In the genomic region with DNA sequence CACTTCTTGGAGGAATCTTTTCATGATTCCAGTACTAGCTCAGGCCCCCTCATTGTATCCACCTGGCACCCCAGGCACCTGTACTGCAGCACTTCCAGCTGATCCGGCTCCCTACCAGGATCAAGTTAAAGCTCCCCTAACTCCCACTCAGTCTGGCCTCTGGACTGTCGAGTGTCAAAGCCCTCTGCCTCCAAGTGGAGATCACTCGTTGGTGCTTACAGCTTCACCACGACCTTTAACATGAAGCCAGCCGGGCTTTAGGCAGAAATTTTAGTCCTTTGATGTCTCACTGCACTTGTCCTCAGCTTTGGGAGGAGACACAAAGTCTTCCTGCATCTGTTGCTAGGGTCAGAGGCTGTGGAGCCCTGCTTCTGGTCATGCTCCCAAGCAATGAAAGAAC, we compare ENCODE assay signal across 30 cellular contexts.
"Had no signal": no experiment of that assay in that cellular context is flagged by ENCODE, and none has a peak within 500 bp of the region (broad histone marks: within the 10 kb centered on the region; RNA-seq: fewer than 3 reads in every experiment).

No MANE protein-coding gene starts in this region.

- H3K27me3 Mint-ChIP-seq: activated B cell treated with CpG ODN at 0.5 μM for 24 hours; activated CD8-positive, alpha-beta T cell treated with anti-CD3 and anti-CD28 coated beads for 36 hours; activated naive CD8-positive, alpha-beta T cell; activated T-helper 17 cell treated with anti-CD3 and anti-CD28 coated beads, Interleukin-2, amount 50 U/mL, for 72 hours; central memory CD8-positive, alpha-beta T cell; T-helper 17 cell had no signal

- DNase-seq: activated B cell treated with CpG ODN at 0.5 μM for 24 hours; activated CD4-positive, alpha-beta T cell treated with anti-CD3 and anti-CD28 coated beads for 48 hours; activated CD4-positive, alpha-beta T cell treated with anti-CD3 and anti-CD28 coated beads, Interleukin-2, amount 50 U/mL, for 1 hour; activated CD4-positive, alpha-beta T cell treated with anti-CD3 and anti-CD28 coated beads, Interleukin-2, amount 50 U/mL, for 48 hours; activated CD8-positive, alpha-beta memory T cell treated with anti-CD3 and anti-CD28 coated beads for 24 hours; activated CD8-positive, alpha-beta T cell treated with anti-CD3 and anti-CD28 coated beads for 36 hours; activated effector memory CD4-positive, alpha-beta T cell treated with Interleukin-2 at 50 U/mL for 16 hours; activated gamma-delta T cell treated with Interleukin-2 at 50 U/mL for 16 hours; activated naive CD4-positive, alpha-beta T cell treated with anti-CD3 and anti-CD28 coated beads, Interleukin-2, amount 50 U/mL, for 16 hours; activated naive CD4-positive, alpha-beta T cell treated with Interleukin-2 at 50 U/mL for 16 hours; activated T-cell treated with anti-CD3 and anti-CD28 coated beads, Interleukin-2, amount 50 U/mL, for 4 hours; amniotic stem cell; anterior cingulate cortex; brain microvascular endothelial cell; cortex of kidney; dermis blood vessel endothelial cell; effector CD8-positive, alpha-beta T cell; esophagus squamous epithelium; foreskin melanocyte; T-helper 1 cell; T-helper 17 cell; T1000; WERI-Rb-1 had no signal

- H3K9me3 ChIP-seq: esophagus squamous epithelium, gastroesophageal sphincter had no signal

- H3K4me3 ChIP-seq: esophagus squamous epithelium, gastroesophageal sphincter had no signal

- H3K27me3 ChIP-seq: brain microvascular endothelial cell, esophagus squamous epithelium, gastroesophageal sphincter had no signal

- H3K4me1 Mint-ChIP-seq: activated B cell treated with CpG ODN at 0.5 μM for 24 hours; central memory CD8-positive, alpha-beta T cell had no signal

- H3K36me3 ChIP-seq: brain microvascular endothelial cell, esophagus squamous epithelium, gastroesophageal sphincter, WERI-Rb-1 had no signal

- H3K27ac Mint-ChIP-seq: activated B cell treated with CpG ODN at 0.5 μM for 24 hours; activated CD8-positive, alpha-beta T cell treated with anti-CD3 and anti-CD28 coated beads for 36 hours; activated naive CD8-positive, alpha-beta T cell; activated T-helper 17 cell treated with anti-CD3 and anti-CD28 coated beads, Interleukin-2, amount 50 U/mL, for 72 hours; T-helper 17 cell; T-helper 2 cell treated with Interferon-gamma antibody and Interleukin-4, amounts not matched to agents 5 μg/mL and 100 μg/mL, for 36 hours had no signal

- H3K4me1 ChIP-seq: esophagus squamous epithelium, gastroesophageal sphincter had no signal

- H3K36me3 Mint-ChIP-seq: activated naive CD8-positive, alpha-beta T cell had no signal

- H3K27ac ChIP-seq: brain microvascular endothelial cell, epithelial cell of prostate, esophagus squamous epithelium, gastroesophageal sphincter, WERI-Rb-1 had no signal

- H3K4me3 Mint-ChIP-seq: activated B cell treated with CpG ODN at 0.5 μM for 24 hours; activated CD8-positive, alpha-beta T cell treated with anti-CD3 and anti-CD28 coated beads for 36 hours; activated naive CD8-positive, alpha-beta T cell; activated T-cell treated with anti-CD3 and anti-CD28 coated beads, Interleukin-2, amount 50 U/mL, for 4 hours; activated T-helper 17 cell treated with anti-CD3 and anti-CD28 coated beads, Interleukin-2, amount 50 U/mL, for 72 hours; central memory CD8-positive, alpha-beta T cell; T-helper 17 cell; T-helper 2 cell treated with Interferon-gamma antibody and Interleukin-4, amounts not matched to agents 5 μg/mL and 100 μg/mL, for 36 hours had no signal

- H3K9me3 Mint-ChIP-seq: activated CD8-positive, alpha-beta T cell treated with anti-CD3 and anti-CD28 coated beads for 36 hours; activated T-cell treated with anti-CD3 and anti-CD28 coated beads, Interleukin-2, amount 50 U/mL, for 4 hours; activated T-helper 17 cell treated with anti-CD3 and anti-CD28 coated beads, Interleukin-2, amount 50 U/mL, for 72 hours; central memory CD8-positive, alpha-beta T cell; T-helper 2 cell treated with Interferon-gamma antibody and Interleukin-4, amounts not matched to agents 5 μg/mL and 100 μg/mL, for 36 hours had no signal

- ATAC-seq: activated CD4-positive, CD25-positive, alpha-beta regulatory T cell treated with anti-CD3 and anti-CD28 coated beads, Interleukin-2, amount 50 U/mL, for 24 hours; activated CD8-positive, alpha-beta T cell treated with anti-CD3 and anti-CD28 coated beads for 36 hours; activated T-cell treated with anti-CD3 and anti-CD28 coated beads, Interleukin-2, amount 50 U/mL, for 4 hours; activated T-helper 17 cell treated with anti-CD3 and anti-CD28 coated beads, Interleukin-2, amount 50 U/mL, for 72 hours; gastroesophageal sphincter; T-helper 17 cell had no signal
